In the genomic region with DNA sequence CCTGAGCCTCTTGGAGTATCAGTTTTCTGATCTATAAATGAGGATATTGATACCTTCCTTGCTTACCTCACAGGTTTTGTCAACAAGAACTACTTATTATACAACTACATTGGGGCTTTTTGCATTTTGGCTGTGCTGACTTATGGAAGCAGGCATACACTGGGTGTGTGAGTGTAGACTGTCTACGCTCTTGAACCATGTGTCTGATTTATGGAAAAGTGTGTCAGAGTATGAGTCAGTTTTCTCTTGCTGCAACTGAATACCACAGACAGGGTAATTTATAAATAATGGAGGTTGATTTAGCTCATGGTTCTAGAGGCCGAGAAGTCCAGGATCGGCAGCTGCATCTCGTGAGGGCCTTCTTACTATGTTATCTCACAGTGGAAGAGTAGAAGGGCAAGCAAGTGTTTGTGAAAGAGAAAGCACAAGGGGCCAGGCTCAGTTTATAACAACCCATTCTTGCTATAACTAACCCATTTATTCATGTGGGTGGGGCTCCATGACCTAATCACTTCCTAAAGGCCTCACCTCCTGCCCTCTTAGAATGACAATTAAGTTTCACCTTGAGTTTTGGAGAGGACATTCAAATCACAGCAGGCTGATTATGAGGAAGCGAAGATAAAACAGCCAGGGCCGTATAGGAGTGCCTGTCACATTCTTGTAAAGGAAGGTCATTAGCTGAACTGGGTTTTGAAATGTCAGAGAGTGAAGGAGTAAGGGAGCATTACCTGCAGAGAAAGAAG, we compare ENCODE assay signal across 12 cellular contexts. TPM values are rescaled to one million over a fixed set of nuclear protein-coding genes. Genes with fewer than 3 reads are reported as not detected.
DNase-seq lines count a peak whose midpoint lies in the region; ATAC-seq and TF ChIP-seq lines count a peak whose summit lies in the region.
"Had no signal": no experiment of that assay in that cellular context is flagged by ENCODE, and none has a peak within 500 bp of the region (broad histone marks: within the 10 kb centered on the region; RNA-seq: fewer than 3 reads in every experiment).

No MANE protein-coding gene starts in this region.

- ATAC-seq in GM19023 (IDR thresholded peaks at IDR 0.05; ENCODE audit: unreplicated experiment) (peak; percentile 53), HG02798 (IDR thresholded peaks at IDR 0.05; ENCODE audit: poor library complexity, unreplicated experiment) (peak; percentile 58)

- H3F3A ChIP-seq in OCI-LY1 (ENCODE audit: insufficient read depth, low read length): no peaks in the 10 kb centered on the region

- H3K9ac ChIP-seq in OCI-LY1 (ENCODE audit: low read length): peak overlapping the region; percentile 44; the same call in 1 of the 2 replicates

- peak overlapping the region; percentile 92 for H3K27ac ChIP-seq in OCI-LY1 (ENCODE audit: low read depth, low read length, poor library complexity, severe bottlenecking)
- H3K27ac ChIP-seq: hepatocyte had no signal

- peak overlapping the region; percentile 51 for H3K4me3 ChIP-seq in OCI-LY1 (ENCODE audit: low read depth, low read length, poor library complexity, severe bottlenecking)
- H3K4me3 ChIP-seq: hepatocyte had no signal

- no peaks in the 10 kb centered on the region for H3K79me2 ChIP-seq in OCI-LY1 (ENCODE audit: insufficient read depth, low read length)
- H3K79me2 ChIP-seq: hepatocyte had no signal

- no peak overlapping the region for H2AFZ ChIP-seq in OCI-LY1 (ENCODE audit: low read length)
- H2AFZ ChIP-seq: hepatocyte had no signal

- H3K9me2 ChIP-seq in OCI-LY1 (ENCODE audit: low read depth, low read length): no peaks in the 10 kb centered on the region

- H3K27me3 ChIP-seq in OCI-LY1 (ENCODE audit: insufficient read depth, low read length): no peaks in the 10 kb centered on the region

- no peaks in the 10 kb centered on the region for H3K9me3 ChIP-seq in OCI-LY1 (ENCODE audit: low read length)

- H4K20me1 ChIP-seq in OCI-LY1 (ENCODE audit: insufficient read depth, low read length): no peaks in the 10 kb centered on the region

- H3K36me3 ChIP-seq in OCI-LY1 (ENCODE audit: insufficient read depth, low read length): no peaks in the 10 kb centered on the region

- peak; percentile 18 for DNase-seq in ELR (ENCODE audit: low read depth)
- no peak for DNase-seq in cerebellum (ENCODE audit: low spot score)
- no peak for DNase-seq in hypothalamus (lab: John Stamatoyannopoulos, UW)
- DNase-seq in hippocampal formation (lab: John Stamatoyannopoulos, UW): no peak
- DNase-seq in DMS 273 (lab: John Stamatoyannopoulos, UW; ENCODE audit: unreplicated experiment): no peak

- no peak for TF ChIP-seq CTCF in OCI-LY1 (IDR thresholded peaks at IDR 0.05; ENCODE audit: low read length)

- H3K4me1 ChIP-seq in OCI-LY1 (ENCODE audit: insufficient read depth, low read length, severe bottlenecking): peaks cover 63% of the 10 kb centered on the region

- peak overlapping the region; percentile 73 for H3K4me2 ChIP-seq in OCI-LY1 (ENCODE audit: low read length)
- H3K4me2 ChIP-seq: hepatocyte had no signal

RNA-seq across cellular contexts. Expression of a gene that starts 6.8 kb away (rescaled TPM):
- not detected for total RNA-seq in cerebellum
- total RNA-seq: astrocyte, G401, hepatocyte, temporal lobe had no signal

RNA-seq across cellular contexts. Expression of a gene that starts 28.1 kb away (rescaled TPM):
- not detected for total RNA-seq in cerebellum
- total RNA-seq: astrocyte, G401, temporal lobe had no signal
